Comparison of ENCODE assay signal across 1 cellular context in the genomic region with DNA sequence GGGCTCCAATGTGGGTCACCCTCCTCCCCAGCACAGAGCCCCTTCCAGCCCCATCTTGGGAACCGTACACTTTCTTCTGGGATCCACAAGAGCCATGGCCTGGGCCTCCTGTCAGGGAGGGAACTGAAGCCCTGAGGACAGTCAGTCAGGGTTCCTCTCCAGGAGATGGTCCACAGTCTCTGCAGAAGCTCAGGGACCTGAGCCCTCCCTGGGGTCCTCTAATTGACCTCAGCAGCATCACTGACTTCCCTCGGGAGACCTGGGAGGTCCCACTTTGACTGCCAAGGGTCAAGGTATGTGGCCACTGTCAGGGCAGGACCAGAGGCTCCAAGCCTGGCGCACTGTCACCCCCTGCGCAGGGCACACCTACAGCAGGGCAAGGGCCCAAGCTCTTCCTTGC.
TF ChIP-seq lines count a peak whose summit lies in the region.

No MANE protein-coding gene starts in this region.

TF ChIP-seq in WTC11, 78 proteins besides CTCF, POLR2A, EP300 and RAD21 (continued from another document):
- TF ChIP-seq, protein P1, sequence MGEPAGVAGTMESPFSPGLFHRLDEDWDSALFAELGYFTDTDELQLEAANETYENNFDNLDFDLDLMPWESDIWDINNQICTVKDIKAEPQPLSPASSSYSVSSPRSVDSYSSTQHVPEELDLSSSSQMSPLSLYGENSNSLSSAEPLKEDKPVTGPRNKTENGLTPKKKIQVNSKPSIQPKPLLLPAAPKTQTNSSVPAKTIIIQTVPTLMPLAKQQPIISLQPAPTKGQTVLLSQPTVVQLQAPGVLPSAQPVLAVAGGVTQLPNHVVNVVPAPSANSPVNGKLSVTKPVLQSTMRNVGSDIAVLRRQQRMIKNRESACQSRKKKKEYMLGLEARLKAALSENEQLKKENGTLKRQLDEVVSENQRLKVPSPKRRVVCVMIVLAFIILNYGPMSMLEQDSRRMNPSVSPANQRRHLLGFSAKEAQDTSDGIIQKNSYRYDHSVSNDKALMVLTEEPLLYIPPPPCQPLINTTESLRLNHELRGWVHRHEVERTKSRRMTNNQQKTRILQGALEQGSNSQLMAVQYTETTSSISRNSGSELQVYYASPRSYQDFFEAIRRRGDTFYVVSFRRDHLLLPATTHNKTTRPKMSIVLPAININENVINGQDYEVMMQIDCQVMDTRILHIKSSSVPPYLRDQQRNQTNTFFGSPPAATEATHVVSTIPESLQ (CRISPR knock-in tag; IDR thresholded peaks at IDR 0.05): no peak
